ENCODE assay signal across 1 cellular context in the genomic region with DNA sequence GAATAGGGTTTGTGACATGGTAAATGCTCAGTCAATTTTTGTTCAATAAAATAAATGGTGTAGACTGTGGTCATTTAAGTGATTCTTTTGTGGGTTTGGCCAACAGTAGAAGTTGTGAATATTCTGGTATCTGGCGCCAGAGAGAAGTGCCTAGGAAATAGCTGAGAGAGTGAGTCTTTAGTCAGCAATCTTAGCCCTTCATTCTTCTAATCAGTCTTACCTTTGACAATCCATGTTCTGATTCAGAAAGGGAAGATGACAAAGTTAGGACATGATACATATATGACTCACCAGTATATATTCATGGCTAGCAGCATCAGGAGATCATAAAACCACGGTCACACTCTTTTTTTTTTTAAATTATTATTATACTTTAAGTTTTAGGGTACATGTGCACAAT.
TF ChIP-seq lines count a peak whose summit lies in the region.

No MANE protein-coding gene starts in this region.

TF ChIP-seq in WTC11, 78 proteins besides CTCF, POLR2A, EP300 and RAD21 (continued from another document):
- TF ChIP-seq, protein P1, sequence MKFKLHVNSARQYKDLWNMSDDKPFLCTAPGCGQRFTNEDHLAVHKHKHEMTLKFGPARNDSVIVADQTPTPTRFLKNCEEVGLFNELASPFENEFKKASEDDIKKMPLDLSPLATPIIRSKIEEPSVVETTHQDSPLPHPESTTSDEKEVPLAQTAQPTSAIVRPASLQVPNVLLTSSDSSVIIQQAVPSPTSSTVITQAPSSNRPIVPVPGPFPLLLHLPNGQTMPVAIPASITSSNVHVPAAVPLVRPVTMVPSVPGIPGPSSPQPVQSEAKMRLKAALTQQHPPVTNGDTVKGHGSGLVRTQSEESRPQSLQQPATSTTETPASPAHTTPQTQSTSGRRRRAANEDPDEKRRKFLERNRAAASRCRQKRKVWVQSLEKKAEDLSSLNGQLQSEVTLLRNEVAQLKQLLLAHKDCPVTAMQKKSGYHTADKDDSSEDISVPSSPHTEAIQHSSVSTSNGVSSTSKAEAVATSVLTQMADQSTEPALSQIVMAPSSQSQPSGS (CRISPR knock-in tag; IDR thresholded peaks at IDR 0.05; ENCODE audit: borderline replicate concordance, low read depth): no peak
- TF ChIP-seq MYBL2 (CRISPR knock-in tag; IDR thresholded peaks at IDR 0.05): no peak
- TF ChIP-seq, protein P2, sequence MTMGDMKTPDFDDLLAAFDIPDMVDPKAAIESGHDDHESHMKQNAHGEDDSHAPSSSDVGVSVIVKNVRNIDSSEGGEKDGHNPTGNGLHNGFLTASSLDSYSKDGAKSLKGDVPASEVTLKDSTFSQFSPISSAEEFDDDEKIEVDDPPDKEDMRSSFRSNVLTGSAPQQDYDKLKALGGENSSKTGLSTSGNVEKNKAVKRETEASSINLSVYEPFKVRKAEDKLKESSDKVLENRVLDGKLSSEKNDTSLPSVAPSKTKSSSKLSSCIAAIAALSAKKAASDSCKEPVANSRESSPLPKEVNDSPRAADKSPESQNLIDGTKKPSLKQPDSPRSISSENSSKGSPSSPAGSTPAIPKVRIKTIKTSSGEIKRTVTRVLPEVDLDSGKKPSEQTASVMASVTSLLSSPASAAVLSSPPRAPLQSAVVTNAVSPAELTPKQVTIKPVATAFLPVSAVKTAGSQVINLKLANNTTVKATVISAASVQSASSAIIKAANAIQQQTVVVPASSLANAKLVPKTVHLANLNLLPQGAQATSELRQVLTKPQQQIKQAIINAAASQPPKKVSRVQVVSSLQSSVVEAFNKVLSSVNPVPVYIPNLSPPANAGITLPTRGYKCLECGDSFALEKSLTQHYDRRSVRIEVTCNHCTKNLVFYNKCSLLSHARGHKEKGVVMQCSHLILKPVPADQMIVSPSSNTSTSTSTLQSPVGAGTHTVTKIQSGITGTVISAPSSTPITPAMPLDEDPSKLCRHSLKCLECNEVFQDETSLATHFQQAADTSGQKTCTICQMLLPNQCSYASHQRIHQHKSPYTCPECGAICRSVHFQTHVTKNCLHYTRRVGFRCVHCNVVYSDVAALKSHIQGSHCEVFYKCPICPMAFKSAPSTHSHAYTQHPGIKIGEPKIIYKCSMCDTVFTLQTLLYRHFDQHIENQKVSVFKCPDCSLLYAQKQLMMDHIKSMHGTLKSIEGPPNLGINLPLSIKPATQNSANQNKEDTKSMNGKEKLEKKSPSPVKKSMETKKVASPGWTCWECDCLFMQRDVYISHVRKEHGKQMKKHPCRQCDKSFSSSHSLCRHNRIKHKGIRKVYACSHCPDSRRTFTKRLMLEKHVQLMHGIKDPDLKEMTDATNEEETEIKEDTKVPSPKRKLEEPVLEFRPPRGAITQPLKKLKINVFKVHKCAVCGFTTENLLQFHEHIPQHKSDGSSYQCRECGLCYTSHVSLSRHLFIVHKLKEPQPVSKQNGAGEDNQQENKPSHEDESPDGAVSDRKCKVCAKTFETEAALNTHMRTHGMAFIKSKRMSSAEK (CRISPR knock-in tag; IDR thresholded peaks at IDR 0.05; ENCODE audit: borderline replicate concordance): no peak
